Comparison of ENCODE assay signal across 2 cellular contexts in genomic region chr12:79884401-79885006, GRCh38.
TF ChIP-seq lines count a peak whose summit lies in the region.

No MANE protein-coding gene starts in this region.

TF ChIP-seq in HepG2, 621 proteins besides CTCF, POLR2A, EP300 and RAD21 (continued from another document):
- no peak for TF ChIP-seq ZNF710 (CRISPR knock-in tag; IDR thresholded peaks at IDR 0.05; ENCODE audit: borderline replicate concordance)
- no peak for TF ChIP-seq NFYB (CRISPR knock-in tag; IDR thresholded peaks at IDR 0.05)
- TF ChIP-seq ZNF383 (CRISPR knock-in tag; IDR thresholded peaks at IDR 0.05; ENCODE audit: borderline replicate concordance) = no peak
- TF ChIP-seq IKZF5 (CRISPR knock-in tag; IDR thresholded peaks at IDR 0.05) = no peak
- TF ChIP-seq SOX13 (IDR thresholded peaks at IDR 0.05) = no peak
- TF ChIP-seq SOX13 (CRISPR knock-in tag; conservative IDR thresholded peaks at IDR 0.05 in 1 of 2, IDR thresholded peaks at IDR 0.05 in 1 of 2) = no peak

TF ChIP-seq in WTC11, 78 proteins besides CTCF, POLR2A, EP300 and RAD21:
- TF ChIP-seq AR (CRISPR knock-in tag; IDR thresholded peaks at IDR 0.05) = no peak
- TF ChIP-seq NFATC4 (CRISPR knock-in tag; IDR thresholded peaks at IDR 0.05) = no peak
TF ChIP-seq in WTC11: peak in this region for 0.
